ENCODE assay signal across 8 cellular contexts in the genomic region with DNA sequence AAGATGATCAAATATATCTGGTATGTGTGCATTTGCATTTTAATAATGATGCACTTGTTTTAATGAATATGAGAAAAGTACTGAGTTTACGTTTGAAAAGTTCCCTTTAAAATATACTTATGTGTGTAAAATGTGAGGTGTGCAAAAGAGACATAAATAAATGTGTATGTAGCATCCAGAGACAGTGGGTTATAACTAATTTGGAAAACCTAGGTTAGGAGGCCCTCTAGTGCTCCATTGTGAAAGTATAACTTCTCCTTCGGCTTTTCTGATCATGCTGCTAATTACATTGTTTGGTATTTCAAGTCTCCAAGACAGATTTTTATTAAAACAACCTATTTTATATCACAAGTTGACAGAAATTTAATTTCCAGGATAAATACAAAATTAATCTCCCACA. TPM values are rescaled to one million over a fixed set of nuclear protein-coding genes. Genes with fewer than 3 reads are reported as not detected.
DNase-seq lines count a peak whose midpoint lies in the region; ATAC-seq, FAIRE-seq and TF ChIP-seq lines count a peak whose summit lies in the region.

No MANE protein-coding gene starts in this region.

- H2BK15ac ChIP-seq in IMR-90 (ENCODE audit: low read depth, low read length): no peak overlapping the region

- BruUV-seq in IMR-90 (replicated peaks; lab: Mats Ljungman, UMichigan): no TSS peak

- no peak overlapping the region for H2BK5ac ChIP-seq in IMR-90 (ENCODE audit: low read depth, low read length, poor library complexity, severe bottlenecking)

- H3K23ac ChIP-seq in IMR-90 (ENCODE audit: low read depth, low read length): no peak overlapping the region

- TF ChIP-seq POLR2A in IMR-90 (IDR thresholded peaks at IDR 0.05; ENCODE audit: low read depth, low read length): no peak

- H4K91ac ChIP-seq in IMR-90 (ENCODE audit: insufficient read depth, low read depth, low read length): no peak overlapping the region

- peaks cover 6 to 15% of the 10 kb centered on the region in 2 donors for H3K27me3 Mint-ChIP-seq in stimulated activated naive B cell treated with anti-CD40 and anti-IgM and Interleukin-4, amounts not matched to agents 10 μg/mL and 1 μg/mL and 100 μg/mL, for 72 hours

- no CpG with 5 or more reads among the region's 2 CpGs for WGBS in IMR-90 (ENCODE audit: extremely low coverage in 2 of 2, insufficient read length in 1 of 2), 2 experiments
- WGBS in small intestine, 3 donors: 11 to 19% (median 15%) methylated on average over 2 of the region's 2 CpGs

- no peak overlapping the region for H3K4me3 Mint-ChIP-seq in stimulated activated naive B cell treated with anti-CD40 and anti-IgM and Interleukin-4, amounts not matched to agents 10 μg/mL and 1 μg/mL and 100 μg/mL, for 72 hours

- no peak overlapping the region for H2BK20ac ChIP-seq in IMR-90 (ENCODE audit: low read depth, low read length)

- in situ Hi-C loops in IMR-90 (cut with MboI; ENCODE audit: low sequenced_read_pairs): no loop called here

- H3K4me3 ChIP-seq in IMR-90 (ENCODE audit: insufficient read depth, low read depth, low read length) (no peak overlapping the region), RWPE2 (ENCODE audit: severe bottlenecking) (no peak overlapping the region), foreskin fibroblast (ENCODE audit: low read depth in 1 of 2, low read length in 2 of 2) (no peak overlapping the region), small intestine (ENCODE audit: low read depth in 1 of 2, low read length in 2 of 2) (no peak overlapping the region)

- no peak overlapping the region for H3K18ac ChIP-seq in IMR-90 (ENCODE audit: low read depth, low read length)

- H3K9me3 ChIP-seq in IMR-90 (ENCODE audit: control insufficient read depth, insufficient read depth, low read length): no peaks in the 10 kb centered on the region
- H3K9me3 ChIP-seq in RWPE2 (ENCODE audit: severe bottlenecking): no peaks in the 10 kb centered on the region
- H3K9me3 ChIP-seq in small intestine (ENCODE audit: control insufficient read depth, low read depth): no peaks in the 10 kb centered on the region

- H3K4me1 ChIP-seq in IMR-90 (ENCODE audit: control insufficient read depth, insufficient read depth, low read length) (no peaks in the 10 kb centered on the region), RWPE2 (ENCODE audit: insufficient read depth, poor library complexity, severe bottlenecking) (no peaks in the 10 kb centered on the region), small intestine (ENCODE audit: control insufficient read depth in 2 of 2, insufficient read depth in 1 of 2, low read depth in 1 of 2, low read length in 1 of 2) (no peaks in the 10 kb centered on the region)

- intact Hi-C loops in IMR-90 (cut with micrococcal nuclease): no loop called here

- CTCF ChIA-PET in IMR-90 (lab: Yijun Ruan, JAX): interaction anchor here (1.0 kb wide), 1 partner anchor 27 kb away, joined by 3 read pairs; no protein-coding TSS in a partner anchor

- no peak overlapping the region for H3K4ac ChIP-seq in IMR-90 (ENCODE audit: low read depth, low read length)

- FAIRE-seq in small intestine (lab: Jason Lieb, UNC): no peak

- dilution Hi-C loops in IMR-90 (cut with HindIII; ENCODE audit: low sequenced_read_pairs, unreplicated experiment): no loop called here

- H3K79me1 ChIP-seq in IMR-90 (ENCODE audit: low read depth in 1 of 2, low read length in 2 of 2): no peaks in the 10 kb centered on the region

- no peaks in the 10 kb centered on the region for H3K9me1 ChIP-seq in IMR-90 (ENCODE audit: insufficient read depth, low read length)

- H3K27ac ChIP-seq in IMR-90 (ENCODE audit: insufficient read depth, low read length) (no peak overlapping the region), RWPE2 (ENCODE audit: poor library complexity, severe bottlenecking) (no peak overlapping the region), small intestine (ENCODE audit: low read depth in 1 of 2, low read length in 1 of 2) (no peak overlapping the region)

- no peaks in the 10 kb centered on the region for H4K20me1 ChIP-seq in IMR-90 (ENCODE audit: insufficient read depth, low read length)

- no peak overlapping the region for H4K8ac ChIP-seq in IMR-90 (ENCODE audit: low read depth in 2 of 2, low read length in 2 of 2)

- H3K9ac ChIP-seq in IMR-90 (ENCODE audit: low read depth, low read length): no peak overlapping the region

- no peak overlapping the region for H3K14ac ChIP-seq in IMR-90 (replicated peaks; ENCODE audit: low read depth, low read length)

- DNase-seq in COR-L47 (lab: John Stamatoyannopoulos, UW) (peak; percentile 29), IMR-90 (peak; percentile 9), RWPE2 (ENCODE audit: low spot score) (no peak), foreskin fibroblast (peak; percentile 7 to 58), small intestine (no peak), NCI-H187 treated with DMSO at 0.1 percent for 48 hours (lab: John Stamatoyannopoulos, UW) (no peak)
- DNase-seq in stimulated activated naive B cell treated with anti-CD40 and anti-IgM and Interleukin-4, amounts not matched to agents 10 μg/mL and 1 μg/mL and 100 μg/mL, for 72 hours: no peak

- H3K4me1 Mint-ChIP-seq in stimulated activated naive B cell treated with anti-CD40 and anti-IgM and Interleukin-4, amounts not matched to agents 10 μg/mL and 1 μg/mL and 100 μg/mL, for 72 hours: peaks cover 2 to 8% of the 10 kb centered on the region in 2 donors

- no peaks in the 10 kb centered on the region for H3K36me3 Mint-ChIP-seq in stimulated activated naive B cell treated with anti-CD40 and anti-IgM and Interleukin-4, amounts not matched to agents 10 μg/mL and 1 μg/mL and 100 μg/mL, for 72 hours

- no peak overlapping the region for H2AFZ ChIP-seq in IMR-90 (replicated peaks; ENCODE audit: low read length, poor library complexity)

- H3K56ac ChIP-seq in IMR-90 (ENCODE audit: extremely low read depth, insufficient read depth, low read length): no peak overlapping the region

- H3K27me3 ChIP-seq in IMR-90 (ENCODE audit: control insufficient read depth, insufficient read depth, low read length) (no peaks in the 10 kb centered on the region), RWPE2 (ENCODE audit: insufficient read depth, poor library complexity, severe bottlenecking) (no peaks in the 10 kb centered on the region), small intestine (ENCODE audit: control insufficient read depth in 2 of 2, insufficient read depth in 2 of 2, low read length in 2 of 2) (no peaks in the 10 kb centered on the region)

- TF ChIP-seq RAD21 in IMR-90 (IDR thresholded peaks at IDR 0.05; ENCODE audit: low read length): peak; percentile 50

- no peak overlapping the region for H3K27ac Mint-ChIP-seq in stimulated activated naive B cell treated with anti-CD40 and anti-IgM and Interleukin-4, amounts not matched to agents 10 μg/mL and 1 μg/mL and 100 μg/mL, for 72 hours

- ATAC-seq in GM19372 (IDR thresholded peaks at IDR 0.05; ENCODE audit: low read depth, unreplicated experiment): peak; percentile 76
- no peak for ATAC-seq in IMR-90 (ENCODE audit: low read depth)
- ATAC-seq in RWPE2 (ENCODE audit: low read depth): peak; percentile 61; the same call in 2 of the 3 replicates
- ATAC-seq in stimulated activated naive B cell treated with anti-CD40 and anti-IgM and Interleukin-4, amounts not matched to agents 10 μg/mL and 1 μg/mL and 100 μg/mL, for 72 hours (replicated peaks): peak; percentile 69 to 88

- H4K5ac ChIP-seq in IMR-90 (ENCODE audit: low read depth, low read length): no peak overlapping the region

- H2AK9ac ChIP-seq in IMR-90 (replicated peaks; ENCODE audit: low read depth, low read length, poor library complexity): no peak overlapping the region

- peak; percentile 36 for TF ChIP-seq CTCF in IMR-90 (conservative IDR thresholded peaks at IDR 0.05; ENCODE audit: low read depth, low read length)
- TF ChIP-seq CTCF in RWPE2 (IDR thresholded peaks at IDR 0.05; ENCODE audit: poor library complexity, severe bottlenecking): peak; percentile 77
- peak; percentile 35 for TF ChIP-seq CTCF in foreskin fibroblast (IDR thresholded peaks at IDR 0.05; ENCODE audit: low read depth, low read length)

- no peaks in the 10 kb centered on the region for H3K9me3 Mint-ChIP-seq in stimulated activated naive B cell treated with anti-CD40 and anti-IgM and Interleukin-4, amounts not matched to agents 10 μg/mL and 1 μg/mL and 100 μg/mL, for 72 hours

- POLR2A ChIA-PET in IMR-90 (lab: Charles Lee; ENCODE audit: unreplicated experiment): no interaction called here

- H2BK120ac ChIP-seq in IMR-90 (ENCODE audit: low read depth, low read length): no peak overlapping the region

- H2AK5ac ChIP-seq in IMR-90 (ENCODE audit: low read depth, low read length): no peak overlapping the region

- no peak overlapping the region for H3K4me2 ChIP-seq in IMR-90 (ENCODE audit: low read depth, low read length)

- H3K36me3 ChIP-seq in IMR-90 (ENCODE audit: control insufficient read depth, insufficient read depth, low read length) (no peaks in the 10 kb centered on the region), RWPE2 (ENCODE audit: low read depth) (no peaks in the 10 kb centered on the region), small intestine (ENCODE audit: control insufficient read depth in 2 of 2, insufficient read depth in 2 of 2, low read length in 2 of 2) (no peaks in the 10 kb centered on the region)

TF ChIP-seq in IMR-90, 13 proteins besides CTCF, POLR2A, EP300 and RAD21:
- TF ChIP-seq CHD1 (IDR thresholded peaks at IDR 0.05; ENCODE audit: low read depth, low read length) (no peak), NFE2L2 (IDR thresholded peaks at IDR 0.05; ENCODE audit: low read depth, low read length) (no peak), MAFK (IDR thresholded peaks at IDR 0.05; ENCODE audit: low read depth, low read length) (no peak), SMC3 (IDR thresholded peaks at IDR 0.05; ENCODE audit: low read depth, low read length) (no peak), CEBPB (IDR thresholded peaks at IDR 0.05; ENCODE audit: low read depth, low read length) (no peak), BHLHE40 (IDR thresholded peaks at IDR 0.05; ENCODE audit: low read depth, low read length) (no peak), ELK1 (IDR thresholded peaks at IDR 0.05; ENCODE audit: borderline replicate concordance, low read depth, low read length) (no peak)

RNA-seq across cellular contexts. Expression of gene SCEL, which starts 30.1 kb away (rescaled TPM):
- not detected in 2 replicates for total RNA-seq in IMR-90 (2012; rRNA removed)
- polyA plus RNA-seq in IMR-90 (2012; rRNA removed): not detected in 2 replicates
- not detected in 2 replicates for polyA plus RNA-seq in IMR-90 (2012; cell fraction: cytosol; rRNA removed)
- not detected in 2 replicates for polyA plus RNA-seq in IMR-90 (2012; cell fraction: nucleus; rRNA removed; ENCODE audit: low replicate concordance)
- under 1 TPM in 2 of 3 donors, not detected in 1; 0.13 to 0.27 TPM for polyA plus RNA-seq in small intestine

Comparison
In these comparisons a context has a peak if more than half of its experiments do, and no peak if none do; other contexts are left out.
1. DNase-seq: peak in COR-L47 (single experiment), IMR-90 (single experiment) and foreskin fibroblast (2 of 2); none in RWPE2 (single experiment), stimulated activated naive B cell treated with anti-CD40 and anti-IgM and Interleukin-4, amounts not matched to agents 10 μg/mL and 1 μg/mL and 100 μg/mL, for 72 hours (single experiment), small intestine (single experiment) and NCI-H187 treated with DMSO at 0.1 percent for 48 hours (single experiment).
2. Peak in every context shown above with its lines, with median percentiles within 50 percentile points of each other: CTCF ChIP-seq.